29 cellular contexts compared by ENCODE assay signal in the genomic region with DNA sequence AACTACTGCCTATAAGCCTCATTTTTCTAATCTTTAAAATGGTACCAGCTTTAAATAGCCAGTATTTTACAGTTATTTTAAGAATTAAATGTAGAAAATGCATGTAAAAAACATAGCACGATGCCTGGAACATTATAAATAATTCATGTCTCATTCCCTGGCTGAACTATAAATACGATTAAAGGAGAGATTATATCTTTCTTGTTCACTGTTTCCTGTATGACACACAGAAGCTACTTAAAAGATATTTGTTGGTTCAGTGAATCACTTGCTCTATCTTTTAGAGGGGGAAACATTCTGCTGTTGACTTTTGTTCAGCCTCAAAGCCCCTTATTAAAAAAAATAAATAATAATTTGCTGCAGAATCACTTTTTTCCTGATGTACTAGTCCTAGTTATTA.
"Had no signal": no experiment of that assay in that cellular context is flagged by ENCODE, and none has a peak within 500 bp of the region (broad histone marks: within the 10 kb centered on the region; RNA-seq: fewer than 3 reads in every experiment).

No MANE protein-coding gene starts in this region.

- H3K36me3 ChIP-seq: colonic mucosa, MG63, SJSA1 had no signal

- ATAC-seq: activated CD8-positive, alpha-beta memory T cell treated with anti-CD3 and anti-CD28 coated beads, Interleukin-2, amount 10 ng/mL, durations not matched to agents 7 days and 5 days; activated naive CD4-positive, alpha-beta T cell treated with anti-CD3 and anti-CD28 coated beads, Interleukin-2, amount 50 U/mL, for 72 hours; activated naive CD8-positive, alpha-beta T cell treated with anti-CD3 and anti-CD28 coated beads, Interleukin-2, amount 50 U/mL, for 24 hours; T-helper 17 cell had no signal

- H3K9me3 ChIP-seq: colonic mucosa, MG63, SJSA1 had no signal

- H3K27ac ChIP-seq: colonic mucosa, SJSA1 had no signal

- H3K4me1 ChIP-seq: colonic mucosa, SJSA1 had no signal

- H3K4me3 ChIP-seq: colonic mucosa, MG63, SJSA1 had no signal

- H3K27me3 ChIP-seq: colonic mucosa, MG63, SJSA1 had no signal

- DNase-seq: activated B cell treated with CpG ODN at 0.5 μM for 24 hours; activated CD4-positive, alpha-beta T cell treated with anti-CD3 and anti-CD28 coated beads for 1 hour; activated CD4-positive, alpha-beta T cell treated with anti-CD3 and anti-CD28 coated beads, Interleukin-2, amount 10 ng/mL, durations not matched to agents 24 days and 14 days; activated CD4-positive, alpha-beta T cell treated with anti-CD3 and anti-CD28 coated beads, Interleukin-2, amount 50 U/mL, for 48 hours; activated CD8-positive, alpha-beta memory T cell treated with anti-CD3 and anti-CD28 coated beads, Interleukin-2, amount 10 ng/mL, durations not matched to agents 7 days and 5 days; activated effector memory CD4-positive, alpha-beta T cell treated with Interleukin-2 at 50 U/mL for 16 hours; activated naive CD4-positive, alpha-beta T cell; activated naive CD8-positive, alpha-beta T cell treated with anti-CD3 and anti-CD28 coated beads, Interleukin-2, amount 50 U/mL, for 24 hours; activated T-cell treated with anti-CD3 and anti-CD28 coated beads, Interleukin-2, amount 50 U/mL, for 24 hours; amygdala; caudate nucleus; colonic mucosa; MG63; MV-4-11; NCI-H1092 treated with DMSO at 0.1 percent for 48 hours; NCI-H1417 treated with DMSO at 0.1 percent for 48 hours; NCI-H1694; NCI-H2029; NCI-H2107; NCI-H2171 treated with DMSO at 0.1 percent for 48 hours; NCI-H226; NCI-H526; NCI-H774; NK-92 treated with Interleukin-12 subunit alpha and Interleukin-12 subunit beta, amount 100 ng/mL, for 24 hours; SHP77; T-helper 17 cell; T-helper 9 cell had no signal
